ENCODE assay signal across 1 cellular context in genomic region chr6:32154514-32155161, GRCh38.
A peak's percentile ranks its signal among the peaks of the same experiment; 100 is the strongest.
TF ChIP-seq lines count a peak whose summit lies in the region.

No MANE protein-coding gene starts in this region.

TF ChIP-seq in HepG2, 621 proteins besides CTCF, POLR2A, EP300 and RAD21 (continued from another document and continues in another):
- TF ChIP-seq MNT (IDR thresholded peaks at IDR 0.05) (no peak), ZNF383 (CRISPR knock-in tag; IDR thresholded peaks at IDR 0.05; ENCODE audit: borderline replicate concordance) (no peak; the same call in 1 of the 2 replicates), ZSCAN29 (CRISPR knock-in tag; conservative IDR thresholded peaks at IDR 0.05) (no peak), BCL3 (CRISPR knock-in tag; IDR thresholded peaks at IDR 0.05) (no peak; the same call in 1 of the 2 replicates), ZNF253 (CRISPR knock-in tag; IDR thresholded peaks at IDR 0.05; ENCODE audit: borderline replicate concordance) (no peak), MBD4 (IDR thresholded peaks at IDR 0.05; ENCODE audit: borderline replicate concordance, low read length) (no peak), SP4 (CRISPR knock-in tag; IDR thresholded peaks at IDR 0.05) (no peak), ZNF646 (CRISPR knock-in tag; IDR thresholded peaks at IDR 0.05) (0 out of 2 replicates have a peak, but pooled peaks have one; percentile 6), JUN (CRISPR knock-in tag; IDR thresholded peaks at IDR 0.05) (no peak), ZNF136 (CRISPR knock-in tag; IDR thresholded peaks at IDR 0.05; ENCODE audit: low read depth) (no peak), ZNF703 (CRISPR knock-in tag; IDR thresholded peaks at IDR 0.05; ENCODE audit: borderline replicate concordance) (no peak), SPEN (CRISPR knock-in tag; IDR thresholded peaks at IDR 0.05; ENCODE audit: low read depth) (0 out of 2 replicates have a peak, but pooled peaks have one; percentile 8), RAD51 (IDR thresholded peaks at IDR 0.05; ENCODE audit: borderline replicate concordance) (no peak), PBX2 (CRISPR knock-in tag; IDR thresholded peaks at IDR 0.05) (no peak), NKX3-1 (CRISPR knock-in tag; IDR thresholded peaks at IDR 0.05) (no peak), ZNF781 (CRISPR knock-in tag; IDR thresholded peaks at IDR 0.05; ENCODE audit: borderline replicate concordance, not compliant biosample characterization) (peak; percentile 94), DDIT3 (CRISPR knock-in tag; IDR thresholded peaks at IDR 0.05) (no peak), IKZF1 (IDR thresholded peaks at IDR 0.05) (no peak), HES4 (CRISPR knock-in tag; IDR thresholded peaks at IDR 0.05; ENCODE audit: borderline replicate concordance) (0 out of 2 replicates have a peak, but pooled peaks have one; percentile 84), ELK4 (CRISPR knock-in tag; IDR thresholded peaks at IDR 0.05; ENCODE audit: borderline replicate concordance) (no peak), ZBTB46 (CRISPR knock-in tag; IDR thresholded peaks at IDR 0.05; ENCODE audit: borderline replicate concordance) (no peak), MAFF (IDR thresholded peaks at IDR 0.05; ENCODE audit: low read depth, low read length) (no peak), ZBTB1 (CRISPR knock-in tag; IDR thresholded peaks at IDR 0.05; ENCODE audit: borderline replicate concordance) (0 out of 2 replicates have a peak, but pooled peaks have one; percentile 15), ZSCAN20 (CRISPR knock-in tag; IDR thresholded peaks at IDR 0.05; ENCODE audit: borderline replicate concordance) (no peak), GPN1 (CRISPR knock-in tag; IDR thresholded peaks at IDR 0.05; ENCODE audit: borderline replicate concordance) (no peak), SMAD9 (CRISPR knock-in tag; IDR thresholded peaks at IDR 0.05) (0 out of 2 replicates have a peak, but pooled peaks have one; percentile 6), ZBTB40 (IDR thresholded peaks at IDR 0.05) (no peak), ZBTB40 (CRISPR knock-in tag; IDR thresholded peaks at IDR 0.05) (no peak), FOXK1 (CRISPR knock-in tag; IDR thresholded peaks at IDR 0.05; ENCODE audit: borderline replicate concordance, low read depth) (peak; percentile 67; the same call in 1 of the 2 replicates), NFKB2 (CRISPR knock-in tag; IDR thresholded peaks at IDR 0.05; ENCODE audit: borderline replicate concordance) (0 out of 2 replicates have a peak, but pooled peaks have one; percentile 9), DR1 (CRISPR knock-in tag; IDR thresholded peaks at IDR 0.05) (no peak), CEBPG (CRISPR knock-in tag; IDR thresholded peaks at IDR 0.05) (peak; percentile 34; the same call in 1 of the 2 replicates), LBX2 (CRISPR knock-in tag; IDR thresholded peaks at IDR 0.05; ENCODE audit: borderline replicate concordance) (no peak), KLF13 (CRISPR knock-in tag; IDR thresholded peaks at IDR 0.05) (0 out of 2 replicates have a peak, but pooled peaks have one; percentile 13)
